In the genomic region with DNA sequence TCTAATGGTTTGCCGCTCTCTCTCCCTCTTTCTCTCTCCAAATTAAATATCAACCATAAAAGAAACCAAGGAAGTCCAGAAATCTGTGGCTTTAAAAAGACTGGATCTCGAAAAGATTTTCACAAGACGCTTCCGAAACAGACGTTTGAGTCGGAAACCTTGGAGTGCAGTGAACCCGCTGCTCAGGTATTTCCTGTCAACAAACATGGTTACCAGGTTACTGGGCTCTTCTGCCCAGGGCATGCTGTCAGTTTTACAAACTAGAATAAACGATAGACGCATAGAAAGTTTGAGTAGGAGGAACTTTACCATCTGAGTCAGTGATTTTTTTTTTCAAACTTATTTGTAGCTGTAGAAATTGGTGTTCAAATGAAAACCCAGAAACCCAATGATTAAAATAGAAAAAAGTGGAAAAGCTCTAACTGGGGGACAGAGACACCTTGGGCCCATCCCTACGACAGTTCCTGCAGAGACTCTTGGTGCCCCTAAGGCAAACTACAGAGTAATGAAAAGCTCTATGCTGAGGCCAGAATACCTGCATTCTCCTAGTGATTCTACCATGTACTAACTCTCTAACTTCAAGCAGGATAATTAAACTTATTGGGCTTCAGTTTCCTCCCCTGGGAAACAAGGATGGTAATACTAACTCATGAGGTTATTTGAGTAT, we compare ENCODE assay signal across 15 cellular contexts.
DNase-seq lines count a peak whose midpoint lies in the region; ATAC-seq, FAIRE-seq and TF ChIP-seq lines count a peak whose summit lies in the region.
"Had no signal": no experiment of that assay in that cellular context is flagged by ENCODE, and none has a peak within 500 bp of the region (broad histone marks: within the 10 kb centered on the region; RNA-seq: fewer than 3 reads in every experiment).

No MANE protein-coding gene starts in this region.

- 38 to 42% methylated on average over 10 of the region's 10 CpGs for WGBS in esophagus, 2 donors
- 56 to 66% methylated on average over 10 of the region's 10 CpGs for WGBS in pancreas, 2 donors

- no peak for TF ChIP-seq CTCF in pancreas (IDR thresholded peaks at IDR 0.05)

- peak overlapping the region; percentile 9 to 25 for H3K27ac ChIP-seq in esophagus (ENCODE audit: low read depth in 2 of 2, low read length in 1 of 2)
- H3K27ac ChIP-seq in pancreas: peak overlapping the region in 2 of 4 donors; percentile 19 to 59
- H3K27ac ChIP-seq: dorsolateral prefrontal cortex, KMS-11, WERI-Rb-1 had no signal

- H3K9me3 ChIP-seq in esophagus (ENCODE audit: control insufficient read depth in 2 of 2, insufficient read depth in 1 of 2, low read depth in 1 of 2, low read length in 1 of 2) (no peaks in the 10 kb centered on the region), pancreas (no peaks in the 10 kb centered on the region)

- CTCF ChIA-PET in T-cell (lab: Charles Lee): interaction anchor here in 1 of 2 donors (0.8 kb wide), 1 partner anchor 12 kb away, joined by 3 read pairs; no protein-coding TSS in a partner anchor

- H3K4me1 ChIP-seq in esophagus (ENCODE audit: control insufficient read depth in 2 of 2, insufficient read depth in 2 of 2, low read length in 1 of 2) (no peaks in the 10 kb centered on the region), pancreas (no peaks in the 10 kb centered on the region)

- peak overlapping the region in 1 of 2 donors; percentile 12 for H3K4me3 ChIP-seq in esophagus (ENCODE audit: low read depth in 1 of 2, low read length in 2 of 2)
- no peak overlapping the region for H3K4me3 ChIP-seq in pancreas
- H3K4me3 ChIP-seq: dorsolateral prefrontal cortex had no signal

- no peaks in the 10 kb centered on the region for H3K9me3 Mint-ChIP-seq in activated CD4-positive, alpha-beta T cell treated with anti-CD3 and anti-CD28 coated beads, Interleukin-2, amount 10 ng/mL, durations not matched to agents 24 days and 14 days
- no peaks in the 10 kb centered on the region for H3K9me3 Mint-ChIP-seq in T-cell

- peak overlapping the region; percentile 51 for H3K27ac Mint-ChIP-seq in activated CD4-positive, alpha-beta T cell treated with anti-CD3 and anti-CD28 coated beads, Interleukin-2, amount 10 ng/mL, durations not matched to agents 24 days and 14 days
- peak overlapping the region; percentile 11 to 92 for H3K27ac Mint-ChIP-seq in T-cell

- ATAC-seq in T-cell (replicated peaks in 1 of 4) (peak in 1 of 4 experiments; percentile 62), pancreas (peak in 3 of 4 donors; percentile 47 to 73 (median 59)), GM21367 (IDR thresholded peaks at IDR 0.05; ENCODE audit: unreplicated experiment) (no peak)
- ATAC-seq: HCT116 had no signal

- FAIRE-seq in pancreas (lab: Jason Lieb, UNC): peak; percentile 64

- no peaks in the 10 kb centered on the region for H3K27me3 Mint-ChIP-seq in activated CD4-positive, alpha-beta T cell treated with anti-CD3 and anti-CD28 coated beads, Interleukin-2, amount 10 ng/mL, durations not matched to agents 24 days and 14 days
- no peaks in the 10 kb centered on the region for H3K27me3 Mint-ChIP-seq in T-cell

- H3K4me3 Mint-ChIP-seq in activated CD4-positive, alpha-beta T cell treated with anti-CD3 and anti-CD28 coated beads, Interleukin-2, amount 10 ng/mL, durations not matched to agents 24 days and 14 days: no peak overlapping the region
- peak overlapping the region in 1 of 3 donors; percentile 71 for H3K4me3 Mint-ChIP-seq in T-cell

- H3K36me3 Mint-ChIP-seq in activated CD4-positive, alpha-beta T cell treated with anti-CD3 and anti-CD28 coated beads, Interleukin-2, amount 10 ng/mL, durations not matched to agents 24 days and 14 days (ENCODE audit: low read depth): peaks cover 73% of the 10 kb centered on the region
- peaks cover 63% of the 10 kb centered on the region for H3K36me3 Mint-ChIP-seq in T-cell

- DNase-seq in activated CD4-positive, alpha-beta T cell treated with anti-CD3 and anti-CD28 coated beads, Interleukin-2, amount 10 ng/mL, durations not matched to agents 24 days and 14 days: no peak
- DNase-seq in activated CD4-positive, alpha-beta T cell treated with anti-CD3 and anti-CD28 coated beads for 1 hour: no peak
- DNase-seq in T-cell: no peak
- no peak for DNase-seq in pancreas
- DNase-seq in activated effector memory CD4-positive, alpha-beta T cell treated with anti-CD3 and anti-CD28 coated beads, Interleukin-2, amount 50 U/mL, for 16 hours: no peak
- DNase-seq in medulla oblongata (ENCODE audit: extremely low spot score): no peak
- DNase-seq: activated naive CD4-positive, alpha-beta T cell treated with anti-CD3 and anti-CD28 coated beads, Interleukin-2, amount 50 U/mL, for 16 hours; dorsolateral prefrontal cortex; SHP77; stimulated activated CD4-positive, alpha-beta T cell treated with anti-CD3 and anti-CD28 coated beads, Interleukin-12 subunit alpha, Interleukin-12 subunit beta, amount 100 ng/mL, for 4 hours; WERI-Rb-1 had no signal

- intact Hi-C loops in activated CD4-positive, alpha-beta T cell treated with anti-CD3 and anti-CD28 coated beads, Interleukin-2, amount 10 ng/mL, durations not matched to agents 24 days and 14 days (cut with micrococcal nuclease): no loop called here
- intact Hi-C loops in pancreas (cut with DNase I): no loop called here

- H3K27me3 ChIP-seq in esophagus (ENCODE audit: control insufficient read depth in 1 of 2, insufficient read depth in 2 of 2, low read length in 2 of 2): no peaks in the 10 kb centered on the region
- H3K27me3 ChIP-seq in pancreas: no peaks in the 10 kb centered on the region

- H3K36me3 ChIP-seq in esophagus (ENCODE audit: control insufficient read depth in 2 of 2, insufficient read depth in 2 of 2, low read length in 1 of 2): no peaks in the 10 kb centered on the region
- no peaks in the 10 kb centered on the region for H3K36me3 ChIP-seq in pancreas
- H3K36me3 ChIP-seq: WERI-Rb-1 had no signal

- peaks cover 10% of the 10 kb centered on the region for H3K4me1 Mint-ChIP-seq in activated CD4-positive, alpha-beta T cell treated with anti-CD3 and anti-CD28 coated beads, Interleukin-2, amount 10 ng/mL, durations not matched to agents 24 days and 14 days
- H3K4me1 Mint-ChIP-seq in T-cell: peaks cover 13 to 46% (median 18%) of the 10 kb centered on the region in 3 donors

- POLR2A ChIA-PET in T-cell (lab: Charles Lee): no interaction called here
